17 cellular contexts compared by ENCODE assay signal in genomic region chr2:71060871-71061270, GRCh38.
"Had no signal": no experiment of that assay in that cellular context is flagged by ENCODE, and none has a peak within 500 bp of the region (broad histone marks: within the 10 kb centered on the region; RNA-seq: fewer than 3 reads in every experiment).

No MANE protein-coding gene starts in this region.

- H3K4me1 ChIP-seq: gastrocnemius medialis, neural progenitor cell had no signal

- H3K27ac ChIP-seq: brain microvascular endothelial cell, gastrocnemius medialis, heart left ventricle, neural progenitor cell, suprapubic skin had no signal

- H3K4me2 ChIP-seq: neural progenitor cell had no signal

- DNase-seq: activated CD4-positive, alpha-beta T cell treated with anti-CD3 and anti-CD28 coated beads, Interleukin-2, amount 10 ng/mL, durations not matched to agents 7 days and 5 days; activated CD8-positive, alpha-beta memory T cell treated with anti-CD3 and anti-CD28 coated beads for 24 hours; activated naive CD4-positive, alpha-beta T cell; activated naive CD8-positive, alpha-beta T cell treated with anti-CD3 and anti-CD28 coated beads, Interleukin-2, amount 10 ng/mL, durations not matched to agents 7 days and 5 days; brain microvascular endothelial cell; effector memory CD4-positive, alpha-beta T cell; gastrocnemius medialis; heart left ventricle; immature natural killer cell; left cardiac atrium; naive B cell; retina; stimulated activated CD4-positive, alpha-beta T cell treated with anti-CD3 and anti-CD28 coated beads, Interleukin-15, amount 100 ng/mL, for 24 hours; stimulated activated CD4-positive, alpha-beta T cell treated with anti-CD3 and anti-CD28 coated beads, Interleukin-4, amount 100 ng/mL, for 1 hour; stimulated activated naive CD4-positive, alpha-beta T cell had no signal

- H3K36me3 ChIP-seq: brain microvascular endothelial cell, gastrocnemius medialis, heart left ventricle, neural progenitor cell, suprapubic skin had no signal

- ATAC-seq: gastrocnemius medialis, left cardiac atrium had no signal

- H3K9ac ChIP-seq: neural progenitor cell had no signal

- H3K27me3 ChIP-seq: suprapubic skin had no signal

- H3K9me3 ChIP-seq: gastrocnemius medialis, heart left ventricle, suprapubic skin had no signal

- H3K4me3 ChIP-seq: gastrocnemius medialis, heart left ventricle, neural progenitor cell, suprapubic skin had no signal

- H2AFZ ChIP-seq: neural progenitor cell had no signal
